ENCODE assay signal across 1 cellular context in the genomic region with DNA sequence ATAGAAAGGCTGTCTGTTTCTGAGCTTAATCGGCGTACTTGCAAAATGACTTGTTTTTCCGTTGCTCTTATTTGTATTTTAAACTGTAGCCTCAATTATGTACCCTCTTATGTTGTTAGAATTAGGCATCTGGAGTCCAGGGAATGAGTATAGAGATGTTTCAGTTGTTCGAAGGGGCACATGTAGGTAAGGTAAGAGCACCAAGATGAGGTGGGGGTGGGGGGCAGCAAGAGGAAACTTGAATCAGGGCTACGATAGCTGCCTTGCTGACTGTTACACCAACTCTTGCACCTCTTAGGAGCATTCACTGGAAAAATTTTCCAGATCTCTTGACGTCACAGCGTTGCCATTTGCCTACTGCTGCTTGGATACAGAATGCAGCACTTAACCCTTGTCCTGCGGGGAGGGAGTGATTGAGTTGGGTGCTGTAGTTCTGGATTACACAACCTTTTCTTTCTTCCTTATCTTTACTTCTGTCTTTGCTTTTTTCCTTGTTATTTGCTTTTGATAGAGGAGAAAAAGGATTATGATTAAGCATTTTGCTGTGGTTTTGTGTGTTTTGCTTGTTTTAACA.
TF ChIP-seq lines count a peak whose summit lies in the region.

No MANE protein-coding gene starts in this region.

TF ChIP-seq in WTC11, 78 proteins besides CTCF, POLR2A, EP300 and RAD21 (continued from another document):
- TF ChIP-seq, protein P1, sequence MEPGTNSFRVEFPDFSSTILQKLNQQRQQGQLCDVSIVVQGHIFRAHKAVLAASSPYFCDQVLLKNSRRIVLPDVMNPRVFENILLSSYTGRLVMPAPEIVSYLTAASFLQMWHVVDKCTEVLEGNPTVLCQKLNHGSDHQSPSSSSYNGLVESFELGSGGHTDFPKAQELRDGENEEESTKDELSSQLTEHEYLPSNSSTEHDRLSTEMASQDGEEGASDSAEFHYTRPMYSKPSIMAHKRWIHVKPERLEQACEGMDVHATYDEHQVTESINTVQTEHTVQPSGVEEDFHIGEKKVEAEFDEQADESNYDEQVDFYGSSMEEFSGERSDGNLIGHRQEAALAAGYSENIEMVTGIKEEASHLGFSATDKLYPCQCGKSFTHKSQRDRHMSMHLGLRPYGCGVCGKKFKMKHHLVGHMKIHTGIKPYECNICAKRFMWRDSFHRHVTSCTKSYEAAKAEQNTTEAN (CRISPR knock-in tag; IDR thresholded peaks at IDR 0.05): no peak
- TF ChIP-seq IRF1 (CRISPR knock-in tag; IDR thresholded peaks at IDR 0.05) (no peak), CBFB (CRISPR knock-in tag; IDR thresholded peaks at IDR 0.05; ENCODE audit: low read depth) (no peak)
